ENCODE assay signal across 1 cellular context in the genomic region with DNA sequence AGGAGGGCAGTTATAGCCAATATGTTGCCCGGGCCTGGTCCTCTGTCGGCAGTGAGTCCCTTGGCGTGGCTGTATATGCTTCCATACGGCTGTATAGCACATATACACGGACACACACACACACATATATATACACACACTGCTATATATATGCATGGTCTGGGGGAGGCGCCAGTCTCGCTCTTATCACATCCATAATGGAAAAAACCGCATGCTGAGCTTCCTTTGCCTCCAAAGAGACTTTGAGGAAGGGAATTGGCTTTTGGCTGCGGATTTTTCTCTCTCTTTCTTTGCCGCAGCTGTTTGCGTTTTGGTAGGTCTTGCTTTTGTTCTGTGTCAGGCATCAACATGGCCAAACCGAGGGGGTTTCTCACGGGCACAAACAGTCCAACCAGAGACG.
TF ChIP-seq lines count a peak whose summit lies in the region.

No MANE protein-coding gene starts in this region.

TF ChIP-seq in K562, 482 proteins besides CTCF, POLR2A, EP300 and RAD21 (continued from another document):
- TF ChIP-seq HMGN3 (IDR thresholded peaks at IDR 0.05; ENCODE audit: borderline replicate concordance, extremely low read depth, insufficient read length, low read depth, low read length) (no peak), COPS2 (conservative IDR thresholded peaks at IDR 0.05) (no peak), ZNF583 (CRISPR knock-in tag; IDR thresholded peaks at IDR 0.05) (no peak), SETDB1 (IDR thresholded peaks at IDR 0.05; ENCODE audit: low read length) (no peak), CREBBP (IDR thresholded peaks at IDR 0.05; ENCODE audit: low read depth, low read length) (no peak), MYC (IDR thresholded peaks at IDR 0.05; ENCODE audit: low read depth, low read length) (0 out of 2 replicates have a peak, but pooled peaks have one; percentile 42), MYC (CRISPR knock-in tag; IDR thresholded peaks at IDR 0.05; ENCODE audit: borderline replicate concordance, low read depth) (no peak), DPF2 (IDR thresholded peaks at IDR 0.05) (no peak), TBL1XR1 (IDR thresholded peaks at IDR 0.05; ENCODE audit: low read length in 2 of 2) (no peak), ZNF41 (CRISPR knock-in tag; conservative IDR thresholded peaks at IDR 0.05) (no peak), TGIF2 (CRISPR knock-in tag; IDR thresholded peaks at IDR 0.05) (no peak), NFIC (IDR thresholded peaks at IDR 0.05) (no peak), FOXA1 (IDR thresholded peaks at IDR 0.05; ENCODE audit: borderline replicate concordance) (no peak), POLR2B (IDR thresholded peaks at IDR 0.05; ENCODE audit: low read depth, partially characterized antibody) (no peak), ELF1 (tag; IDR thresholded peaks at IDR 0.05) (no peak), ERF (CRISPR knock-in tag; IDR thresholded peaks at IDR 0.05) (no peak), ZZZ3 (IDR thresholded peaks at IDR 0.05) (no peak), NFIX (CRISPR knock-in tag; IDR thresholded peaks at IDR 0.05; ENCODE audit: low read depth) (no peak)
- TF ChIP-seq, protein P1, sequence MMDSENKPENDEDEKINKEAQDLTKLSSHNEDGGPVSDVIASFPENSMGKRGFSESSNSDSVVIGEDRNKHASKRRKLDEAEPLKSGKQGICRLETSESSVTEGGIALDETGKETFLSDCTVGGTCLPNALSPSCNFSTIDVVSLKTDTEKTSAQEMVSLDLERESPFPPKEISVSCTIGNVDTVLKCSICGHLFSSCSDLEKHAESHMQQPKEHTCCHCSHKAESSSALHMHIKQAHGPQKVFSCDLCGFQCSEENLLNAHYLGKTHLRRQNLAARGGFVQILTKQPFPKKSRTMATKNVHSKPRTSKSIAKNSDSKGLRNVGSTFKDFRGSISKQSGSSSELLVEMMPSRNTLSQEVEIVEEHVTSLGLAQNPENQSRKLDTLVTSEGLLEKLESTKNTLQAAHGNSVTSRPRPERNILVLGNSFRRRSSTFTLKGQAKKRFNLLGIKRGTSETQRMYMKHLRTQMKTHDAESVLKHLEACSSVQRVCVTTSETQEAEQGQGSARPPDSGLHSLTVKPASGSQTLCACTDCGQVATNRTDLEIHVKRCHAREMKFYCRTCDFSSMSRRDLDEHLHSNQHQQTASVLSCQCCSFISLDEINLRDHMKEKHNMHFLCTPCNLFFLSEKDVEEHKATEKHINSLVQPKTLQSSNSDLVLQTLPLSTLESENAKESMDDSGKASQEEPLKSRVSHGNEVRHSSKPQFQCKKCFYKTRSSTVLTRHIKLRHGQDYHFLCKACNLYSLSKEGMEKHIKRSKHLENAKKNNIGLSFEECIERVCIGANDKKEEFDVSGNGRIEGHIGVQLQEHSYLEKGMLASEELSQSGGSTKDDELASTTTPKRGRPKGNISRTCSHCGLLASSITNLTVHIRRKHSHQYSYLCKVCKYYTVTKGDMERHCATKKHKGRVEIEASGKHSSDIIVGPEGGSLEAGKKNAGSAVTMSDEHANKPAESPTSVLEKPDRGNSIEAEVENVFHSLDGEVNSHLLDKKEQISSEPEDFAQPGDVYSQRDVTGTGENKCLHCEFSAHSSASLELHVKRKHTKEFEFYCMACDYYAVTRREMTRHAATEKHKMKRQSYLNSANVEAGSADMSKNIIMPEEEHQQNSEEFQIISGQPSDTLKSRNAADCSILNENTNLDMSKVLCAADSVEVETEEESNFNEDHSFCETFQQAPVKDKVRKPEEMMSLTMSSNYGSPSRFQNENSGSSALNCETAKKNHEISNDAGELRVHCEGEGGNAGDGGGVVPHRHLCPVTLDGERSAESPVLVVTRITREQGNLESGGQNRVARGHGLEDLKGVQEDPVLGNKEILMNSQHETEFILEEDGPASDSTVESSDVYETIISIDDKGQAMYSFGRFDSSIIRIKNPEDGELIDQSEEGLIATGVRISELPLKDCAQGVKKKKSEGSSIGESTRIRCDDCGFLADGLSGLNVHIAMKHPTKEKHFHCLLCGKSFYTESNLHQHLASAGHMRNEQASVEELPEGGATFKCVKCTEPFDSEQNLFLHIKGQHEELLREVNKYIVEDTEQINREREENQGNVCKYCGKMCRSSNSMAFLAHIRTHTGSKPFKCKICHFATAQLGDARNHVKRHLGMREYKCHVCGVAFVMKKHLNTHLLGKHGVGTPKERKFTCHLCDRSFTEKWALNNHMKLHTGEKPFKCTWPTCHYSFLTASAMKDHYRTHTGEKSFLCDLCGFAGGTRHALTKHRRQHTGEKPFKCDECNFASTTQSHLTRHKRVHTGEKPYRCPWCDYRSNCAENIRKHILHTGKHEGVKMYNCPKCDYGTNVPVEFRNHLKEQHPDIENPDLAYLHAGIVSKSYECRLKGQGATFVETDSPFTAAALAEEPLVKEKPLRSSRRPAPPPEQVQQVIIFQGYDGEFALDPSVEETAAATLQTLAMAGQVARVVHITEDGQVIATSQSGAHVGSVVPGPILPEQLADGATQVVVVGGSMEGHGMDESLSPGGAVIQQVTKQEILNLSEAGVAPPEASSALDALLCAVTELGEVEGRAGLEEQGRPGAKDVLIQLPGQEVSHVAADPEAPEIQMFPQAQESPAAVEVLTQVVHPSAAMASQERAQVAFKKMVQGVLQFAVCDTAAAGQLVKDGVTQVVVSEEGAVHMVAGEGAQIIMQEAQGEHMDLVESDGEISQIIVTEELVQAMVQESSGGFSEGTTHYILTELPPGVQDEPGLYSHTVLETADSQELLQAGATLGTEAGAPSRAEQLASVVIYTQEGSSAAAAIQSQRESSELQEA (IDR thresholded peaks at IDR 0.05; ENCODE audit: low read depth): no peak
- TF ChIP-seq, protein P2, sequence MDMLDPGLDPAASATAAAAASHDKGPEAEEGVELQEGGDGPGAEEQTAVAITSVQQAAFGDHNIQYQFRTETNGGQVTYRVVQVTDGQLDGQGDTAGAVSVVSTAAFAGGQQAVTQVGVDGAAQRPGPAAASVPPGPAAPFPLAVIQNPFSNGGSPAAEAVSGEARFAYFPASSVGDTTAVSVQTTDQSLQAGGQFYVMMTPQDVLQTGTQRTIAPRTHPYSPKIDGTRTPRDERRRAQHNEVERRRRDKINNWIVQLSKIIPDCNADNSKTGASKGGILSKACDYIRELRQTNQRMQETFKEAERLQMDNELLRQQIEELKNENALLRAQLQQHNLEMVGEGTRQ (CRISPR knock-in tag; IDR thresholded peaks at IDR 0.05): no peak
- TF ChIP-seq, protein P3, sequence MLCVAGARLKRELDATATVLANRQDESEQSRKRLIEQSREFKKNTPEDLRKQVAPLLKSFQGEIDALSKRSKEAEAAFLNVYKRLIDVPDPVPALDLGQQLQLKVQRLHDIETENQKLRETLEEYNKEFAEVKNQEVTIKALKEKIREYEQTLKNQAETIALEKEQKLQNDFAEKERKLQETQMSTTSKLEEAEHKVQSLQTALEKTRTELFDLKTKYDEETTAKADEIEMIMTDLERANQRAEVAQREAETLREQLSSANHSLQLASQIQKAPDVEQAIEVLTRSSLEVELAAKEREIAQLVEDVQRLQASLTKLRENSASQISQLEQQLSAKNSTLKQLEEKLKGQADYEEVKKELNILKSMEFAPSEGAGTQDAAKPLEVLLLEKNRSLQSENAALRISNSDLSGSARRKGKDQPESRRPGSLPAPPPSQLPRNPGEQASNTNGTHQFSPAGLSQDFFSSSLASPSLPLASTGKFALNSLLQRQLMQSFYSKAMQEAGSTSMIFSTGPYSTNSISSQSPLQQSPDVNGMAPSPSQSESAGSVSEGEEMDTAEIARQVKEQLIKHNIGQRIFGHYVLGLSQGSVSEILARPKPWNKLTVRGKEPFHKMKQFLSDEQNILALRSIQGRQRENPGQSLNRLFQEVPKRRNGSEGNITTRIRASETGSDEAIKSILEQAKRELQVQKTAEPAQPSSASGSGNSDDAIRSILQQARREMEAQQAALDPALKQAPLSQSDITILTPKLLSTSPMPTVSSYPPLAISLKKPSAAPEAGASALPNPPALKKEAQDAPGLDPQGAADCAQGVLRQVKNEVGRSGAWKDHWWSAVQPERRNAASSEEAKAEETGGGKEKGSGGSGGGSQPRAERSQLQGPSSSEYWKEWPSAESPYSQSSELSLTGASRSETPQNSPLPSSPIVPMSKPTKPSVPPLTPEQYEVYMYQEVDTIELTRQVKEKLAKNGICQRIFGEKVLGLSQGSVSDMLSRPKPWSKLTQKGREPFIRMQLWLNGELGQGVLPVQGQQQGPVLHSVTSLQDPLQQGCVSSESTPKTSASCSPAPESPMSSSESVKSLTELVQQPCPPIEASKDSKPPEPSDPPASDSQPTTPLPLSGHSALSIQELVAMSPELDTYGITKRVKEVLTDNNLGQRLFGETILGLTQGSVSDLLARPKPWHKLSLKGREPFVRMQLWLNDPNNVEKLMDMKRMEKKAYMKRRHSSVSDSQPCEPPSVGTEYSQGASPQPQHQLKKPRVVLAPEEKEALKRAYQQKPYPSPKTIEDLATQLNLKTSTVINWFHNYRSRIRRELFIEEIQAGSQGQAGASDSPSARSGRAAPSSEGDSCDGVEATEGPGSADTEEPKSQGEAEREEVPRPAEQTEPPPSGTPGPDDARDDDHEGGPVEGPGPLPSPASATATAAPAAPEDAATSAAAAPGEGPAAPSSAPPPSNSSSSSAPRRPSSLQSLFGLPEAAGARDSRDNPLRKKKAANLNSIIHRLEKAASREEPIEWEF (CRISPR knock-in tag; IDR thresholded peaks at IDR 0.05): no peak
- TF ChIP-seq, protein P4, sequence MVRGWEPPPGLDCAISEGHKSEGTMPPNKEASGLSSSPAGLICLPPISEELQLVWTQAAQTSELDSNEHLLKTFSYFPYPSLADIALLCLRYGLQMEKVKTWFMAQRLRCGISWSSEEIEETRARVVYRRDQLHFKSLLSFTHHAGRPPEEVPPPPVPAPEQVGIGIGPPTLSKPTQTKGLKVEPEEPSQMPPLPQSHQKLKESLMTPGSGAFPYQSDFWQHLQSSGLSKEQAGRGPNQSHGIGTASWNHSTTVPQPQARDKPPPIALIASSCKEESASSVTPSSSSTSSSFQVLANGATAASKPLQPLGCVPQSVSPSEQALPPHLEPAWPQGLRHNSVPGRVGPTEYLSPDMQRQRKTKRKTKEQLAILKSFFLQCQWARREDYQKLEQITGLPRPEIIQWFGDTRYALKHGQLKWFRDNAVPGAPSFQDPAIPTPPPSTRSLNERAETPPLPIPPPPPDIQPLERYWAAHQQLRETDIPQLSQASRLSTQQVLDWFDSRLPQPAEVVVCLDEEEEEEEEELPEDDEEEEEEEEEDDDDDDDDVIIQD (CRISPR knock-in tag; IDR thresholded peaks at IDR 0.05): no peak
- TF ChIP-seq, protein P5, sequence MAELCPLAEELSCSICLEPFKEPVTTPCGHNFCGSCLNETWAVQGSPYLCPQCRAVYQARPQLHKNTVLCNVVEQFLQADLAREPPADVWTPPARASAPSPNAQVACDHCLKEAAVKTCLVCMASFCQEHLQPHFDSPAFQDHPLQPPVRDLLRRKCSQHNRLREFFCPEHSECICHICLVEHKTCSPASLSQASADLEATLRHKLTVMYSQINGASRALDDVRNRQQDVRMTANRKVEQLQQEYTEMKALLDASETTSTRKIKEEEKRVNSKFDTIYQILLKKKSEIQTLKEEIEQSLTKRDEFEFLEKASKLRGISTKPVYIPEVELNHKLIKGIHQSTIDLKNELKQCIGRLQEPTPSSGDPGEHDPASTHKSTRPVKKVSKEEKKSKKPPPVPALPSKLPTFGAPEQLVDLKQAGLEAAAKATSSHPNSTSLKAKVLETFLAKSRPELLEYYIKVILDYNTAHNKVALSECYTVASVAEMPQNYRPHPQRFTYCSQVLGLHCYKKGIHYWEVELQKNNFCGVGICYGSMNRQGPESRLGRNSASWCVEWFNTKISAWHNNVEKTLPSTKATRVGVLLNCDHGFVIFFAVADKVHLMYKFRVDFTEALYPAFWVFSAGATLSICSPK (IDR thresholded peaks at IDR 0.05; ENCODE audit: borderline replicate concordance): no peak
- TF ChIP-seq, protein P6, sequence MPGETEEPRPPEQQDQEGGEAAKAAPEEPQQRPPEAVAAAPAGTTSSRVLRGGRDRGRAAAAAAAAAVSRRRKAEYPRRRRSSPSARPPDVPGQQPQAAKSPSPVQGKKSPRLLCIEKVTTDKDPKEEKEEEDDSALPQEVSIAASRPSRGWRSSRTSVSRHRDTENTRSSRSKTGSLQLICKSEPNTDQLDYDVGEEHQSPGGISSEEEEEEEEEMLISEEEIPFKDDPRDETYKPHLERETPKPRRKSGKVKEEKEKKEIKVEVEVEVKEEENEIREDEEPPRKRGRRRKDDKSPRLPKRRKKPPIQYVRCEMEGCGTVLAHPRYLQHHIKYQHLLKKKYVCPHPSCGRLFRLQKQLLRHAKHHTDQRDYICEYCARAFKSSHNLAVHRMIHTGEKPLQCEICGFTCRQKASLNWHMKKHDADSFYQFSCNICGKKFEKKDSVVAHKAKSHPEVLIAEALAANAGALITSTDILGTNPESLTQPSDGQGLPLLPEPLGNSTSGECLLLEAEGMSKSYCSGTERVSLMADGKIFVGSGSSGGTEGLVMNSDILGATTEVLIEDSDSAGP (CRISPR knock-in tag; IDR thresholded peaks at IDR 0.05): no peak
- TF ChIP-seq, protein P7, sequence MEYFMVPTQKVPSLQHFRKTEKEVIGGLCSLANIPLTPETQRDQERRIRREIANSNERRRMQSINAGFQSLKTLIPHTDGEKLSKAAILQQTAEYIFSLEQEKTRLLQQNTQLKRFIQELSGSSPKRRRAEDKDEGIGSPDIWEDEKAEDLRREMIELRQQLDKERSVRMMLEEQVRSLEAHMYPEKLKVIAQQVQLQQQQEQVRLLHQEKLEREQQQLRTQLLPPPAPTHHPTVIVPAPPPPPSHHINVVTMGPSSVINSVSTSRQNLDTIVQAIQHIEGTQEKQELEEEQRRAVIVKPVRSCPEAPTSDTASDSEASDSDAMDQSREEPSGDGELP (CRISPR knock-in tag; IDR thresholded peaks at IDR 0.05; ENCODE audit: borderline replicate concordance): 0 out of 2 replicates have a peak, but pooled peaks have one; percentile 24
- TF ChIP-seq, protein P8, sequence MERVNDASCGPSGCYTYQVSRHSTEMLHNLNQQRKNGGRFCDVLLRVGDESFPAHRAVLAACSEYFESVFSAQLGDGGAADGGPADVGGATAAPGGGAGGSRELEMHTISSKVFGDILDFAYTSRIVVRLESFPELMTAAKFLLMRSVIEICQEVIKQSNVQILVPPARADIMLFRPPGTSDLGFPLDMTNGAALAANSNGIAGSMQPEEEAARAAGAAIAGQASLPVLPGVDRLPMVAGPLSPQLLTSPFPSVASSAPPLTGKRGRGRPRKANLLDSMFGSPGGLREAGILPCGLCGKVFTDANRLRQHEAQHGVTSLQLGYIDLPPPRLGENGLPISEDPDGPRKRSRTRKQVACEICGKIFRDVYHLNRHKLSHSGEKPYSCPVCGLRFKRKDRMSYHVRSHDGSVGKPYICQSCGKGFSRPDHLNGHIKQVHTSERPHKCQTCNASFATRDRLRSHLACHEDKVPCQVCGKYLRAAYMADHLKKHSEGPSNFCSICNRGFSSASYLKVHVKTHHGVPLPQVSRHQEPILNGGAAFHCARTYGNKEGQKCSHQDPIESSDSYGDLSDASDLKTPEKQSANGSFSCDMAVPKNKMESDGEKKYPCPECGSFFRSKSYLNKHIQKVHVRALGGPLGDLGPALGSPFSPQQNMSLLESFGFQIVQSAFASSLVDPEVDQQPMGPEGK (CRISPR knock-in tag; IDR thresholded peaks at IDR 0.05; ENCODE audit: borderline replicate concordance): no peak
- TF ChIP-seq, protein P9, sequence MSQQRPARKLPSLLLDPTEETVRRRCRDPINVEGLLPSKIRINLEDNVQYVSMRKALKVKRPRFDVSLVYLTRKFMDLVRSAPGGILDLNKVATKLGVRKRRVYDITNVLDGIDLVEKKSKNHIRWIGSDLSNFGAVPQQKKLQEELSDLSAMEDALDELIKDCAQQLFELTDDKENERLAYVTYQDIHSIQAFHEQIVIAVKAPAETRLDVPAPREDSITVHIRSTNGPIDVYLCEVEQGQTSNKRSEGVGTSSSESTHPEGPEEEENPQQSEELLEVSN (IDR thresholded peaks at IDR 0.05; ENCODE audit: borderline replicate concordance in 1 of 2, extremely low read depth in 1 of 2, insufficient read depth in 1 of 2, insufficient read length in 1 of 2, low read depth in 1 of 2, low read length in 1 of 2, poor library complexity in 1 of 2, severe bottlenecking in 1 of 2): peak in 1 of 2 experiments; percentile 56
